In genomic region chr7:5266148-5267028, GRCh38 we compare ENCODE assay signal across 20 cellular contexts. TPM values are rescaled to one million over a fixed set of nuclear protein-coding genes. Genes with fewer than 3 reads are reported as not detected.
DNase-seq lines count a peak whose midpoint lies in the region; ATAC-seq, FAIRE-seq and TF ChIP-seq lines count a peak whose summit lies in the region.
"Had no signal": no experiment of that assay in that cellular context is flagged by ENCODE, and none has a peak within 500 bp of the region (broad histone marks: within the 10 kb centered on the region; RNA-seq: fewer than 3 reads in every experiment).

No MANE protein-coding gene starts in this region.

- H3K9me3 ChIP-seq in H1 (ENCODE audit: insufficient read depth in 2 of 2, low read depth in 1 of 2, low read length in 1 of 2) (no peaks in the 10 kb centered on the region), gastrocnemius medialis (no peaks in the 10 kb centered on the region)
- H3K9me3 ChIP-seq: sigmoid colon, thoracic aorta had no signal

- no peaks in the 10 kb centered on the region for H4K20me1 ChIP-seq in H1 (replicated peaks in 1 of 2; ENCODE audit: control insufficient read depth in 1 of 2, insufficient read depth in 2 of 2, low read length in 2 of 2)

- no peaks in the 10 kb centered on the region for H3K27me3 ChIP-seq in H1 (replicated peaks in 1 of 4; ENCODE audit: control insufficient read depth in 3 of 4, extremely low read depth in 1 of 4, insufficient read depth in 3 of 4, low read length in 3 of 4)
- H3K27me3 ChIP-seq in gastrocnemius medialis, result no peaks in the 10 kb centered on the region
- H3K27me3 ChIP-seq: sigmoid colon had no signal

- 0 out of 2 replicates have a peak overlapping the region, but pooled peaks have one; percentile 95 for H2BK15ac ChIP-seq in H1 (ENCODE audit: low read length)

- in situ Hi-C loops in gastrocnemius medialis (cut with MboI; ENCODE audit: low sequenced_read_pairs in 4 of 4), result no loop called here

- H3K27ac ChIP-seq in H1 (ENCODE audit: low read depth, low read length), result no peak overlapping the region; the same call in 1 of the 2 replicates
- H3K27ac ChIP-seq in gastrocnemius medialis, result no peak overlapping the region
- H3K27ac ChIP-seq: 22Rv1, sigmoid colon, thoracic aorta had no signal

- ATAC-seq in gastrocnemius medialis, result no peak

- H3K4me2 ChIP-seq in H1 (ENCODE audit: insufficient read depth in 1 of 2, low read depth in 2 of 2, low read length in 2 of 2), result peak overlapping the region; percentile 46 to 49; a peak in 3 of 4 replicates

- H3K4me3 ChIP-seq in H1 (ENCODE audit: extremely low read depth in 1 of 4, insufficient read depth in 2 of 4, low read depth in 3 of 4, low read length in 4 of 4) (no peak overlapping the region), gastrocnemius medialis (no peak overlapping the region)
- H3K4me3 ChIP-seq: sigmoid colon, thoracic aorta had no signal

- TF ChIP-seq POLR2A in H1 (IDR thresholded peaks at IDR 0.05; ENCODE audit: control extremely low read depth in 1 of 2, low read depth in 2 of 2, low read length in 2 of 2), result no peak
- TF ChIP-seq POLR2A in gastrocnemius medialis (IDR thresholded peaks at IDR 0.05), result no peak

- no peak overlapping the region for H3K4ac ChIP-seq in H1 (replicated peaks; ENCODE audit: insufficient read length, low read depth, low read length)

- no peak overlapping the region for H3K56ac ChIP-seq in H1 (replicated peaks; ENCODE audit: insufficient read length, low read depth, low read length)

- WGBS in H1 (ENCODE audit: extremely low coverage in 1 of 2, insufficient coverage in 1 of 2, insufficient read length in 1 of 2, insufficient replicate concordance in 2 of 2, low coverage in 1 of 2, low lambda C conversion rate in 2 of 2, missing lambda C conversion rate in 1 of 2), 2 experiments, result 60% methylated on average over 21 of the region's 21 CpGs; no CpG with 5 or more reads in 1 of the 2 experiments

- H3K23ac ChIP-seq in H1 (ENCODE audit: insufficient read length), result no peak overlapping the region

- FAIRE-seq in H1 (lab: Jason Lieb, UNC), result no peak
- FAIRE-seq: colon, frontal cortex had no signal

- CTCF ChIA-PET in H1 (lab: Charles Lee; ENCODE audit: partially characterized antibody), result no interaction called here

- peaks cover 2% of the 10 kb centered on the region; the same call in 1 of the 2 replicates for H3K23me2 ChIP-seq in H1 (ENCODE audit: low read depth, low read length)

- intact Hi-C loops in posterior cingulate gyrus (cut with DNase I) (no loop called here), gastrocnemius medialis (cut with DNase I; ENCODE audit: low total_unique reads) (no loop called here)

- TF ChIP-seq CTCF in H1 (IDR thresholded peaks at IDR 0.05; ENCODE audit: control extremely low read depth in 1 of 3, insufficient read depth in 1 of 3, low read depth in 1 of 3, low read length in 3 of 3) (no peak), gastrocnemius medialis (IDR thresholded peaks at IDR 0.05 in 4 of 5, conservative IDR thresholded peaks at IDR 0.05 in 1 of 5) (no peak)

- peak overlapping the region; percentile 82; the same call in 1 of the 2 replicates for H2AK5ac ChIP-seq in H1 (ENCODE audit: low read depth, low read length)

- no peak overlapping the region for H2BK120ac ChIP-seq in H1 (replicated peaks; ENCODE audit: low read depth, low read length)

- H3K36me3 ChIP-seq in H1 (ENCODE audit: control insufficient read depth in 2 of 4, insufficient read depth in 4 of 4, low read length in 3 of 4) (no peaks in the 10 kb centered on the region), gastrocnemius medialis (no peaks in the 10 kb centered on the region)
- H3K36me3 ChIP-seq: sigmoid colon, thoracic aorta had no signal

- no peak for TF ChIP-seq RAD21 in H1 (IDR thresholded peaks at IDR 0.05 in 1 of 2, conservative IDR thresholded peaks at IDR 0.05 in 1 of 2; ENCODE audit: low read depth in 2 of 2, low read length in 2 of 2)

- no peak overlapping the region; the same call in 1 of the 2 replicates for H3K18ac ChIP-seq in H1 (ENCODE audit: extremely low read depth, low read length)

- peak overlapping the region; percentile 62; the same call in 1 of the 2 replicates for H2AFZ ChIP-seq in H1 (ENCODE audit: low read length)

- H3K4me1 ChIP-seq in H1 (replicated peaks in 1 of 4; ENCODE audit: control insufficient read depth in 3 of 4, insufficient read depth in 4 of 4, low read length in 3 of 4), result peaks cover 0 to 7% (median 2%) of the 10 kb centered on the region in 4 experiments; a peak in 3 of 7 replicates
- H3K4me1 ChIP-seq in gastrocnemius medialis, result no peaks in the 10 kb centered on the region
- H3K4me1 ChIP-seq: sigmoid colon had no signal

- no peaks in the 10 kb centered on the region for H3K79me1 ChIP-seq in H1 (ENCODE audit: low read depth, low read length)

- no peak overlapping the region for H2BK20ac ChIP-seq in H1 (ENCODE audit: low read length)

- no peaks in the 10 kb centered on the region for H3K79me2 ChIP-seq in H1 (ENCODE audit: control insufficient read depth in 1 of 2, insufficient read depth in 2 of 2, low read length in 2 of 2)

- DNase-seq in DMS79 treated with DMSO at 0.1 percent for 48 hours (lab: John Stamatoyannopoulos, UW) (peak; percentile 10), DMS79 (lab: John Stamatoyannopoulos, UW) (no peak), NCI-H2227 treated with DMSO at 0.1 percent for 48 hours (lab: John Stamatoyannopoulos, UW) (peak; percentile 56), H1 (ENCODE audit: low read depth in 1 of 2, low spot score in 2 of 2) (no peak), posterior cingulate gyrus (peak in 8 of 10 donors; percentile 28 to 93 (median 60)), ecto neural progenitor cell (ENCODE audit: low spot score) (no peak), NCI-H187 (lab: John Stamatoyannopoulos, UW) (no peak), gastrocnemius medialis (no peak)
- DNase-seq: activated CD4-positive, CD25-positive, alpha-beta regulatory T cell; activated effector memory CD4-positive, alpha-beta T cell treated with anti-CD3 and anti-CD28 coated beads, Interleukin-2, amount 50 U/mL, for 16 hours; aorta; C1 segment of cervical spinal cord; NCI-H226; sigmoid colon; stimulated activated CD4-positive, alpha-beta T cell treated with anti-CD3 and anti-CD28 coated beads, Interleukin-4, amount 100 ng/mL, for 24 hours had no signal

- H2BK5ac ChIP-seq in H1 (ENCODE audit: low read depth, low read length), result peak overlapping the region; percentile 44; the same call in 1 of the 2 replicates

- no peak overlapping the region for H4K5ac ChIP-seq in H1 (ENCODE audit: insufficient read length, low read depth, low read length)

- H4K91ac ChIP-seq in H1 (replicated peaks; ENCODE audit: insufficient read length, low read length), result no peak overlapping the region

- H4K8ac ChIP-seq in H1 (ENCODE audit: extremely low read depth, insufficient read depth, low read length), result no peak overlapping the region

- peak overlapping the region; percentile 95; the same call in 1 of the 2 replicates for H2BK12ac ChIP-seq in H1 (ENCODE audit: low read depth, low read length)

- no peak overlapping the region for H3K9ac ChIP-seq in H1 (replicated peaks in 1 of 4; ENCODE audit: extremely low read depth in 1 of 4, low read depth in 3 of 4, low read length in 3 of 4)

- POLR2A ChIA-PET in H1 (lab: Charles Lee; ENCODE audit: partially characterized antibody), result interaction anchor here (1.1 kb wide), 1 partner anchor 26 kb away, joined by 3 read pairs; no protein-coding TSS in a partner anchor

- no peak for TF ChIP-seq EP300 in H1 (IDR thresholded peaks at IDR 0.05; ENCODE audit: borderline replicate concordance in 1 of 2, low read depth in 2 of 2, low read length in 2 of 2)

- no peak overlapping the region for H3K14ac ChIP-seq in H1 (ENCODE audit: insufficient read length)

TF ChIP-seq in H1, 55 proteins besides CTCF, POLR2A, EP300 and RAD21:
- TF ChIP-seq JUND (IDR thresholded peaks at IDR 0.05; ENCODE audit: low read length), result peak; percentile 91
- no peak for TF ChIP-seq POU5F1 (IDR thresholded peaks at IDR 0.05; ENCODE audit: low read depth, low read length)
- TF ChIP-seq CREB1 (IDR thresholded peaks at IDR 0.05), result peak; percentile 67; the same call in 1 of the 2 replicates
- 0 out of 2 replicates have a peak, but pooled peaks have one; percentile 9 for TF ChIP-seq JUN (IDR thresholded peaks at IDR 0.05; ENCODE audit: low read depth, low read length)
- TF ChIP-seq EGR1 (IDR thresholded peaks at IDR 0.05; ENCODE audit: borderline replicate concordance, low read depth, low read length), result no peak

RNA-seq across cellular contexts. Expression of gene SLC29A4, which starts 16.4 kb away (rescaled TPM):
- total RNA-seq in H1 (2021; fragmentation: NEBNext Ultra II Directional; extraction: Animal tissue kit (Norgen Biotek cat#: 25700)), result 6.9 and 8.5 TPM in 2 replicates
- polyA plus RNA-seq in H1 (2011; rRNA removed), result 15.1 and 20.2 TPM in 2 replicates
- 9.7 TPM for polyA plus RNA-seq in H1 (2011; cell fraction: cytosol; rRNA removed)
- 24.3 TPM for polyA plus RNA-seq in H1 (2011; cell fraction: nucleus; rRNA removed)
- polyA plus RNA-seq in H1 (2012, experiment 1 of 2), result 6.1 to 13.9 TPM (median 11.1 TPM) in 4 replicates
- 7.8 TPM for polyA plus RNA-seq in H1 (2012, experiment 2 of 2)
- polyA plus RNA-seq in H1 (2013, experiment 1 of 2), result 8.0 TPM
- 8.1 TPM for polyA plus RNA-seq in H1 (2013, experiment 2 of 2)
- polyA minus RNA-seq in H1 (2011; rRNA and poly(A)+ RNA removed), result 13.6 and 20.2 TPM in 2 replicates
- polyA minus RNA-seq in H1 (2011; cell fraction: cytosol; rRNA and poly(A)+ RNA removed), result 5.2 TPM
- 8.6 TPM for polyA minus RNA-seq in H1 (2011; cell fraction: nucleus; rRNA and poly(A)+ RNA removed)
- total RNA-seq in gastrocnemius medialis, result 1 to 10 TPM; 1.7 to 5.4 (median 3.6) TPM
- polyA plus RNA-seq: IgD-negative memory B cell had no signal

Comparison
In these comparisons a context has a peak if more than half of its experiments do, and no peak if none do; other contexts are left out.
1. DNase-seq: peak in DMS79 treated with DMSO at 0.1 percent for 48 hours (single experiment), NCI-H2227 treated with DMSO at 0.1 percent for 48 hours (single experiment) and posterior cingulate gyrus (8 of 10); none in DMS79 (single experiment), H1 (0 of 2), ecto neural progenitor cell (single experiment), NCI-H187 (0 of 2) and gastrocnemius medialis (0 of 2).